In the genomic region with DNA sequence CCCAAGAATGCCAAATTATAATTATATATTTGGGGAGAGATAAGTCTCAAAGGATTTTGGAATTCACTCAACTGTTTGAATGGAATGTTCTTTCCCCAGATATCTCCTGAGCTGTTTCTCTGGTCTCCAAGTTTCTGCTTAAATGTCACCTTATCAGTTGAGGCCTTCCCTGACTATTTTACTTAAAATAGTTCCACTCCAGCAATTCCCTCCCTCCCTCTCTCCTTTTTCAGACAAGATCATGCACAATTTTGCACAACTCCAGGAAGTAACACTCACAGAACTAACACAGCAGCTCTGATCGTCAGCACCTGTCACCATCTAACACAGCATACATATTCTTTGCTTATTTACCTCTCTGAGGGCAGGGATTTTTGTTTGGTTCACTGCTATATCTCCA, we compare ENCODE assay signal across 1 cellular context.
TF ChIP-seq lines count a peak whose summit lies in the region.

No MANE protein-coding gene starts in this region.

TF ChIP-seq in GM23338, 12 proteins besides CTCF, POLR2A, EP300 and RAD21 (continued from another document):
- no peak for TF ChIP-seq REST (IDR thresholded peaks at IDR 0.05; ENCODE audit: unreplicated experiment)
- no peak for TF ChIP-seq JUNB (IDR thresholded peaks at IDR 0.05; ENCODE audit: unreplicated experiment)
- no peak for TF ChIP-seq NANOG (IDR thresholded peaks at IDR 0.05; ENCODE audit: borderline replicate concordance)
- no peak for TF ChIP-seq STAT1 (IDR thresholded peaks at IDR 0.05; ENCODE audit: unreplicated experiment)
- no peak for TF ChIP-seq POLR2AphosphoS5 (IDR thresholded peaks at IDR 0.05; ENCODE audit: low read depth)
- no peak for TF ChIP-seq ZNF462 (CRISPR knock-in tag; IDR thresholded peaks at IDR 0.05)
- no peak for TF ChIP-seq ZNF331 (CRISPR knock-in tag; IDR thresholded peaks at IDR 0.05; ENCODE audit: low read depth)
